9 cellular contexts compared by ENCODE assay signal in genomic region chr11:122202161-122202950, GRCh38.
DNase-seq lines count a peak whose midpoint lies in the region; ATAC-seq and TF ChIP-seq lines count a peak whose summit lies in the region.
"Had no signal": no experiment of that assay in that cellular context is flagged by ENCODE, and none has a peak within 500 bp of the region (broad histone marks: within the 10 kb centered on the region; RNA-seq: fewer than 3 reads in every experiment).

No MANE protein-coding gene starts in this region.

- TF ChIP-seq POLR2A in ovary (IDR thresholded peaks at IDR 0.05), result no peak

- peaks cover 9% of the 10 kb centered on the region for H3K4me1 Mint-ChIP-seq in Caco-2 (ENCODE audit: low read depth, unreplicated experiment)

- ATAC-seq in GM18873 (IDR thresholded peaks at IDR 0.05; ENCODE audit: low FRiP score, unreplicated experiment) (no peak), GM21529 (IDR thresholded peaks at IDR 0.05; ENCODE audit: unreplicated experiment) (no peak)

- H3K4me1 ChIP-seq in Caco-2 (peaks cover 9% of the 10 kb centered on the region), ovary (ENCODE audit: insufficient read depth) (peaks cover 18% of the 10 kb centered on the region)

- H3K9me3 ChIP-seq in Caco-2 (0 out of 2 replicates have a peak, but pooled peaks cover 3% of the 10 kb centered on the region), ovary (no peaks in the 10 kb centered on the region)
- H3K9me3 ChIP-seq: neutrophil had no signal

- no TSS peak for BruUV-seq in Caco-2 (replicated peaks; lab: Mats Ljungman, UMichigan)

- intact Hi-C loops in Caco-2 (cut with micrococcal nuclease; ENCODE audit: unreplicated experiment), result loop anchor here (2.0 kb wide), 1 partner anchor 94 kb away; no protein-coding TSS in a partner anchor
- intact Hi-C loops in ovary (cut with DNase I), result loop anchor here (2.0 to 10.0 kb wide), 10 partner anchors 45 to 862 kb away; partner anchors contain the start of gene HSPA8 (in 1 of the 4)

- CTCF ChIA-PET in Caco-2 (lab: Charles Lee), result interaction anchor here (0.8 to 2.1 kb wide), 6 partner anchors 13 to 548 kb away, joined by 3 to 11 read pairs (median 4); no protein-coding TSS in a partner anchor
- CTCF ChIA-PET in RWPE1 (lab: Yijun Ruan, JAX), result interaction anchor here (0.6 to 3.1 kb wide), 16 partner anchors 11 to 697 kb away, joined by 3 to 24 read pairs (median 3); no protein-coding TSS in a partner anchor

- H3K36me3 Mint-ChIP-seq in Caco-2 (ENCODE audit: insufficient read depth, unreplicated experiment), result no peaks in the 10 kb centered on the region

- peak overlapping the region; percentile 43 for H3K4me3 Mint-ChIP-seq in Caco-2 (ENCODE audit: unreplicated experiment)

- H3K27me3 ChIP-seq in Caco-2 (replicated peaks; ENCODE audit: control insufficient read depth, insufficient read depth, low read length) (peaks cover 2% of the 10 kb centered on the region), ovary (no peaks in the 10 kb centered on the region)

- H3K27me3 Mint-ChIP-seq in Caco-2 (ENCODE audit: insufficient read depth, unreplicated experiment), result peaks cover 32% of the 10 kb centered on the region

- POLR2A ChIA-PET in Caco-2 (lab: Charles Lee), result no interaction called here
- POLR2A ChIA-PET in RWPE1 (lab: Yijun Ruan, JAX; ENCODE audit: low non-redundant PET), result no interaction called here

- H3K4me3 ChIP-seq in Caco-2 (ENCODE audit: low read depth, low read length), result no peak overlapping the region
- peak overlapping the region; percentile 70 for H3K4me3 ChIP-seq in fibroblast of the aortic adventitia (ENCODE audit: low read depth, low read length)
- H3K4me3 ChIP-seq in ovary, result peak overlapping the region; percentile 45

- no peak for TF ChIP-seq CTCF in Caco-2 (IDR thresholded peaks at IDR 0.05; ENCODE audit: insufficient read depth in 1 of 2, low read depth in 1 of 2, low read length in 1 of 2, severe bottlenecking in 1 of 2, unreplicated experiment in 1 of 2)
- TF ChIP-seq CTCF in RWPE1 (conservative IDR thresholded peaks at IDR 0.05; ENCODE audit: low read depth), result no peak
- no peak for TF ChIP-seq CTCF in fibroblast of the aortic adventitia (IDR thresholded peaks at IDR 0.05; ENCODE audit: insufficient read depth, low read length)
- no peak for TF ChIP-seq CTCF in ovary (IDR thresholded peaks at IDR 0.05)

- WGBS in ovary, 3 donors, result 5 to 12% (median 5%) methylated on average over 16 of the region's 16 CpGs

- H3K27ac ChIP-seq in RWPE1 (peak overlapping the region; percentile 83), ovary (peak overlapping the region in 1 of 2 donors; percentile 40)
- H3K27ac ChIP-seq: neutrophil had no signal

- no peak overlapping the region for H3K27ac Mint-ChIP-seq in Caco-2 (ENCODE audit: unreplicated experiment)

- no peaks in the 10 kb centered on the region for H3K9me3 Mint-ChIP-seq in Caco-2 (ENCODE audit: unreplicated experiment)

- H3K36me3 ChIP-seq in Caco-2 (ENCODE audit: control insufficient read depth, insufficient read depth, low read length) (no peaks in the 10 kb centered on the region), ovary (no peaks in the 10 kb centered on the region)
- H3K36me3 ChIP-seq: neutrophil had no signal

- DNase-seq in Caco-2 (peak in 1 of 2 experiments; percentile 18), RWPE1 (ENCODE audit: low spot score) (no peak), fibroblast of the aortic adventitia (ENCODE audit: low read depth) (peak; percentile 95), ovary (peak; percentile 26 to 59 (median 49)), Kasumi-1 (lab: John Stamatoyannopoulos, UW) (no peak)
- no peak for DNase-seq in activated CD8-positive, alpha-beta memory T cell treated with anti-CD3 and anti-CD28 coated beads, Interleukin-2, amount 50 U/mL, for 48 hours

- TF ChIP-seq EP300 in ovary (IDR thresholded peaks at IDR 0.05), result no peak

Comparison
In these comparisons a context has a peak if more than half of its experiments do, and no peak if none do; other contexts are left out.
1. DNase-seq: peak in fibroblast of the aortic adventitia (single experiment) and ovary (5 of 5); none in RWPE1 (single experiment), Kasumi-1 (0 of 2) and activated CD8-positive, alpha-beta memory T cell treated with anti-CD3 and anti-CD28 coated beads, Interleukin-2, amount 50 U/mL, for 48 hours (single experiment).